In genomic region chr5:665541-665955, GRCh38 we compare ENCODE assay signal across 1 cellular context.
TF ChIP-seq lines count a peak whose summit lies in the region.

No MANE protein-coding gene starts in this region.

TF ChIP-seq in HepG2, 621 proteins besides CTCF, POLR2A, EP300 and RAD21 (continued from another document):
- TF ChIP-seq ZNF556 (CRISPR knock-in tag; IDR thresholded peaks at IDR 0.05; ENCODE audit: borderline replicate concordance) (no peak), MAZ (IDR thresholded peaks at IDR 0.05; ENCODE audit: borderline replicate concordance, low read depth, low read length) (no peak), MAZ (CRISPR knock-in tag; IDR thresholded peaks at IDR 0.05; ENCODE audit: low read depth) (no peak), ISL2 (CRISPR knock-in tag; IDR thresholded peaks at IDR 0.05) (no peak), HCFC1 (IDR thresholded peaks at IDR 0.05; ENCODE audit: low read depth, low read length) (no peak)
